ENCODE assay signal across 34 cellular contexts in the genomic region with DNA sequence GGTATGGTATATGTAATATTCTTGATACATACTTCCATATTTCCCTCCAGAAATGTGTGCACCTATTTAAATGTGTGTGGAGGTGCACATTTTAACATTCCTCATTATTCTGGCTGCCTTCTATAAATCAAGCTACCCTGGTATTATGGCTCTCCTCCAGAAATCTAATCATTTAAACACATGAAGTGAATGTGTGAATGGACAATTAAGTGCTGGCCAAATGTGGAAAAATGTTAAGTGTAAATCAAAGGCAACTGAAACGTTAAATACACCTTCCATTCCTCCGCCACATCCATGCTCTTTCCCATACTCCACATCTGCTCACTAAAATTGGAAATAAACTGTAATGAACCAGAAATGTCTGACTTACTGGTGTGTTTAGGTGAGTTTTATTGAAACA.
"Had no signal": no experiment of that assay in that cellular context is flagged by ENCODE, and none has a peak within 500 bp of the region (broad histone marks: within the 10 kb centered on the region; RNA-seq: fewer than 3 reads in every experiment).

No MANE protein-coding gene starts in this region.

- H3K4me3 ChIP-seq: MG63 had no signal

- H3K9me3 ChIP-seq: MG63 had no signal

- H3K27me3 ChIP-seq: MG63 had no signal

- H3K36me3 ChIP-seq: MG63 had no signal

- DNase-seq: Karpas-422, Kasumi-1, MG63, MM.1S, MV-4-11, NCI-H1048, NCI-H1092, NCI-H1092 treated with DMSO at 0.1 percent for 48 hours, NCI-H1105, NCI-H1105 treated with DMSO at 0.1 percent for 48 hours, NCI-H1417, NCI-H1417 treated with DMSO at 0.1 percent for 48 hours, NCI-H1436, NCI-H1436 treated with DMSO at 0.1 percent for 48 hours, NCI-H146, NCI-H1694, NCI-H1694 treated with DMSO at 0.1 percent for 48 hours, NCI-H187, NCI-H187 treated with DMSO at 0.1 percent for 48 hours, NCI-H1930, NCI-H2029, NCI-H2029 treated with DMSO at 0.1 percent for 48 hours, NCI-H2081, NCI-H2081 treated with DMSO at 0.1 percent for 48 hours, NCI-H2107, NCI-H2171, NCI-H2171 treated with DMSO at 0.1 percent for 48 hours, NCI-H2227 treated with DMSO at 0.1 percent for 48 hours, NCI-H226, NCI-H345, NCI-H446, NCI-H446 treated with DMSO at 0.1 percent for 48 hours, NCI-H510A, NCI-H510A treated with DMSO at 0.1 percent for 48 hours had no signal
